ENCODE assay signal across 8 cellular contexts in genomic region chr2:69894737-69895136, GRCh38. TPM values are rescaled to one million over a fixed set of nuclear protein-coding genes. Genes with fewer than 3 reads are reported as not detected.
DNase-seq lines count a peak whose midpoint lies in the region; ATAC-seq and TF ChIP-seq lines count a peak whose summit lies in the region.
"Not testable (repeated sequence)": the region's sequence is repeated elsewhere in the genome, so short reads cannot be mapped to it uniquely, and the experiment has no call there.

No MANE protein-coding gene starts in this region.

- not testable (repeated sequence) for H2AFZ ChIP-seq in Karpas-422 (ENCODE audit: low read length); fibroblast of lung (ENCODE audit: low read length)

- TF ChIP-seq EP300 in ovary (IDR thresholded peaks at IDR 0.05) = not testable (repeated sequence)

- peaks cover 55% of the 10 kb centered on the region for H3K4me1 ChIP-seq in Karpas-422 (ENCODE audit: low read length)
- H3K4me1 ChIP-seq in body of pancreas = peaks cover 16% of the 10 kb centered on the region
- H3K4me1 ChIP-seq in fibroblast of lung (ENCODE audit: control insufficient read depth, extremely low read depth, insufficient read depth, low read length); ovary (ENCODE audit: insufficient read depth): not testable (repeated sequence)
- peaks cover 0 to 10% (median 5%) of the 10 kb centered on the region in 4 donors for H3K4me1 ChIP-seq in right lobe of liver
- peaks cover 0 to 25% (median 12%) of the 10 kb centered on the region in 4 donors for H3K4me1 ChIP-seq in tibial artery

- intact Hi-C loops in CD4-positive, alpha-beta T cell (cut with DNase I, micrococcal nuclease) = loop anchor here in 1 of 2 experiments (10.0 kb wide), 1 partner anchor 170 kb away; no protein-coding TSS in a partner anchor
- intact Hi-C loops in activated B cell treated with CpG ODN at 0.5 μM for 24 hours (cut with micrococcal nuclease) = loop anchor here (1.0 to 5.0 kb wide), 7 partner anchors 20 to 1083 kb away; partner anchors contain the start of genes AAK1, ANKRD53, FAM136A and GFPT1
- intact Hi-C loops in body of pancreas (cut with DNase I); right lobe of liver (cut with DNase I); ovary (cut with DNase I); tibial artery (cut with DNase I; ENCODE audit: low total_unique reads): not testable (repeated sequence)

- POLR2A ChIA-PET in CD4-positive, alpha-beta T cell (lab: Charles Lee) = interaction anchor here (0.8 to 3.7 kb wide), 5 partner anchors 20 to 458 kb away, joined by 5 to 35 read pairs (median 10); partner anchors contain the start of genes MXD1, NFU1, SNRPG and TIA1
- POLR2A ChIA-PET in activated B cell treated with CpG ODN at 0.5 μM for 24 hours (lab: Charles Lee) = interaction anchor here (2.4 to 3.4 kb wide), 3 partner anchors 20 to 399 kb away, joined by 13 to 30 read pairs (median 14); partner anchors contain the start of genes MXD1 and SNRPG

- peaks cover 53% of the 10 kb centered on the region for H3K4me1 Mint-ChIP-seq in CD4-positive, alpha-beta T cell (ENCODE audit: low read depth)
- peaks cover 44% of the 10 kb centered on the region for H3K4me1 Mint-ChIP-seq in activated B cell treated with CpG ODN at 0.5 μM for 24 hours

- H3K36me3 Mint-ChIP-seq in CD4-positive, alpha-beta T cell (ENCODE audit: low read depth) = peaks cover 59% of the 10 kb centered on the region
- H3K36me3 Mint-ChIP-seq in activated B cell treated with CpG ODN at 0.5 μM for 24 hours (ENCODE audit: low read depth) = peaks cover 53% of the 10 kb centered on the region

- not testable (repeated sequence) for H3K27me3 Mint-ChIP-seq in CD4-positive, alpha-beta T cell; activated B cell treated with CpG ODN at 0.5 μM for 24 hours

- not testable (repeated sequence) for TF ChIP-seq POLR2A in body of pancreas (IDR thresholded peaks at IDR 0.05); right lobe of liver (IDR thresholded peaks at IDR 0.05); ovary (IDR thresholded peaks at IDR 0.05)

- H3K27ac Mint-ChIP-seq in CD4-positive, alpha-beta T cell = peak overlapping the region; percentile 99
- not testable (repeated sequence) for H3K27ac Mint-ChIP-seq in activated B cell treated with CpG ODN at 0.5 μM for 24 hours

- not testable (repeated sequence) for H3K9me3 Mint-ChIP-seq in CD4-positive, alpha-beta T cell; activated B cell treated with CpG ODN at 0.5 μM for 24 hours

- peak overlapping the region; percentile 100 for H3K4me3 Mint-ChIP-seq in CD4-positive, alpha-beta T cell
- peak overlapping the region; percentile 100 for H3K4me3 Mint-ChIP-seq in activated B cell treated with CpG ODN at 0.5 μM for 24 hours

- peaks cover 36% of the 10 kb centered on the region for H3K36me3 ChIP-seq in Karpas-422 (ENCODE audit: insufficient read depth, low read length)
- not testable (repeated sequence) for H3K36me3 ChIP-seq in body of pancreas (replicated peaks in 1 of 2; ENCODE audit: insufficient read depth in 1 of 2, low read depth in 2 of 2); fibroblast of lung (ENCODE audit: control insufficient read depth, insufficient read depth, low read length); ovary
- peaks cover 4 to 32% (median 18%) of the 10 kb centered on the region in 4 donors for H3K36me3 ChIP-seq in right lobe of liver
- peaks cover 25 to 37% (median 37%) of the 10 kb centered on the region in 3 donors for H3K36me3 ChIP-seq in tibial artery

- H3K4me2 ChIP-seq in Karpas-422 (ENCODE audit: low read depth, low read length, poor library complexity, severe bottlenecking) = peak overlapping the region; percentile 86
- H3K4me2 ChIP-seq in fibroblast of lung (ENCODE audit: extremely low read depth, insufficient read depth, low read length) = peak overlapping the region; percentile 80

- H3K79me2 ChIP-seq in Karpas-422 (ENCODE audit: low read length) (peaks cover 62% of the 10 kb centered on the region), fibroblast of lung (ENCODE audit: control insufficient read depth, insufficient read depth, low read length) (peaks cover 20% of the 10 kb centered on the region)

- DNase-seq in CD4-positive, alpha-beta T cell; Karpas-422; activated B cell treated with CpG ODN at 0.5 μM for 24 hours; body of pancreas; fibroblast of lung (ENCODE audit: low read depth in 2 of 2); right lobe of liver; ovary; tibial artery: not testable (repeated sequence)

- not testable (repeated sequence) for H3K27me3 ChIP-seq in CD4-positive, alpha-beta T cell (ENCODE audit: control insufficient read depth, insufficient read depth, low read length); Karpas-422 (ENCODE audit: low read length); body of pancreas; fibroblast of lung (ENCODE audit: control insufficient read depth, insufficient read depth, low read length); right lobe of liver; ovary; tibial artery

- not testable (repeated sequence) for H3K9me2 ChIP-seq in Karpas-422 (replicated peaks; ENCODE audit: insufficient read depth, low read length)

- H3K27ac ChIP-seq in CD4-positive, alpha-beta T cell (ENCODE audit: low read depth, low read length); Karpas-422 (ENCODE audit: low read length): not testable (repeated sequence)
- H3K27ac ChIP-seq in body of pancreas (peak overlapping the region in 3 of 4 donors; percentile 71 to 83 (median 81)), fibroblast of lung (ENCODE audit: insufficient read depth, low read length) (peak overlapping the region; percentile 74), right lobe of liver (peak overlapping the region; percentile 71 to 87 (median 81)), ovary (peak overlapping the region; percentile 63 to 89), tibial artery (peak overlapping the region; percentile 81 to 85)

- not testable (repeated sequence) for ATAC-seq in CD4-positive, alpha-beta T cell (ENCODE audit: poor library complexity); activated B cell treated with CpG ODN at 0.5 μM for 24 hours (ENCODE audit: low read depth); body of pancreas; right lobe of liver

- H3K9ac ChIP-seq in Karpas-422 (ENCODE audit: low read length) (peak overlapping the region; percentile 76), fibroblast of lung (ENCODE audit: insufficient read depth, low read length) (peak overlapping the region; percentile 34)

- not testable (repeated sequence) for H3K9me3 ChIP-seq in CD4-positive, alpha-beta T cell (ENCODE audit: control insufficient read depth, low read length); Karpas-422 (ENCODE audit: low read length); body of pancreas; fibroblast of lung (ENCODE audit: control insufficient read depth, insufficient read depth, low read depth, low read length); right lobe of liver; ovary; tibial artery

- 15 to 30% methylated on average over 23 of the region's 23 CpGs for WGBS in body of pancreas, 2 donors
- 32% methylated on average over 16 of the region's 23 CpGs for WGBS in right lobe of liver (ENCODE audit: insufficient coverage, low coverage, low lambda C conversion rate, missing lambda C conversion rate)
- WGBS in ovary, 3 donors = 12 to 22% (median 21%) methylated on average over 23 of the region's 23 CpGs

- not testable (repeated sequence) for H4K20me1 ChIP-seq in Karpas-422 (ENCODE audit: insufficient read depth, low read depth, low read length); fibroblast of lung (ENCODE audit: control insufficient read depth, extremely low read depth, insufficient read depth, low read length)

- CTCF ChIA-PET in CD4-positive, alpha-beta T cell (lab: Charles Lee) = interaction anchor here (1.1 kb wide), 1 partner anchor 296 kb away, joined by 4 read pairs; the partner anchor contains the start of gene C2orf42
- CTCF ChIA-PET in activated B cell treated with CpG ODN at 0.5 μM for 24 hours (lab: Charles Lee) = interaction anchor here (1.0 kb wide), 1 partner anchor 170 kb away, joined by 3 read pairs; no protein-coding TSS in a partner anchor

- H3K4me3 ChIP-seq in Karpas-422 (ENCODE audit: low read length) (peak overlapping the region; percentile 88), body of pancreas (peak overlapping the region; percentile 50 to 66), fibroblast of lung (replicated peaks in 1 of 4; ENCODE audit: control extremely low read depth in 1 of 4, insufficient read depth in 1 of 4, low read depth in 3 of 4, low read length in 4 of 4) (peak overlapping the region; percentile 63 to 100 (median 80)), right lobe of liver (peak overlapping the region; percentile 64 to 76 (median 68)), ovary (peak overlapping the region; percentile 71), tibial artery (peak overlapping the region; percentile 69 to 77)

- TF ChIP-seq CTCF in CD4-positive, alpha-beta T cell (IDR thresholded peaks at IDR 0.05); activated B cell treated with CpG ODN at 0.5 μM for 24 hours (IDR thresholded peaks at IDR 0.05); body of pancreas (IDR thresholded peaks at IDR 0.05); fibroblast of lung (conservative IDR thresholded peaks at IDR 0.05 in 1 of 2, IDR thresholded peaks at IDR 0.05 in 1 of 2; ENCODE audit: low read depth in 1 of 2, low read length in 2 of 2); right lobe of liver (IDR thresholded peaks at IDR 0.05); ovary (IDR thresholded peaks at IDR 0.05); tibial artery (IDR thresholded peaks at IDR 0.05): not testable (repeated sequence)

RNA-seq across cellular contexts. Expression of gene SNRNP27, which starts 1.0 kb away (rescaled TPM):
- 10 to 100 TPM; 50.9 to 54.8 TPM for total RNA-seq in CD4-positive, alpha-beta T cell
- 80.0 and 87.6 TPM in 2 replicates for total RNA-seq in Karpas-422 (2014; rRNA removed; shearing (Covaris generic); ENCODE audit: low replicate concordance)
- 43.0 and 49.1 TPM in 2 replicates for total RNA-seq in activated B cell treated with CpG ODN at 0.5 μM for 24 hours
- 10 to 100 TPM; 28.0 to 34.0 TPM for total RNA-seq in body of pancreas
- total RNA-seq in fibroblast of lung = 33.9 and 38.8 TPM in 2 replicates
- 62.9 and 64.8 TPM in 2 replicates for polyA plus RNA-seq in fibroblast of lung
- polyA plus RNA-seq in fibroblast of lung (2012) = 45.5 and 45.9 TPM in 2 replicates
- 0.31 and 1.0 TPM in 2 replicates for polyA minus RNA-seq in fibroblast of lung (ENCODE audit: low replicate concordance)
- 10 to 100 TPM; 12.1 to 37.7 (median 17.2) TPM for total RNA-seq in right lobe of liver
- total RNA-seq in ovary = 10 to 100 TPM; 31.6 to 69.0 (median 37.0) TPM
- 10 to 100 TPM; 40.7 to 44.2 TPM for polyA plus RNA-seq in ovary

RNA-seq across cellular contexts. Expression of gene MXD1, which starts 20.2 kb away (rescaled TPM):
- 10 to 100 TPM; 43.5 to 45.3 TPM for total RNA-seq in CD4-positive, alpha-beta T cell
- total RNA-seq in Karpas-422 (2014; rRNA removed; shearing (Covaris generic); ENCODE audit: low replicate concordance) = 16.1 and 29.3 TPM in 2 replicates
- total RNA-seq in activated B cell treated with CpG ODN at 0.5 μM for 24 hours (10.9 and 11.8 TPM in 2 replicates), body of pancreas (1 to 10 TPM; 3.6 to 4.6 TPM), fibroblast of lung (7.7 and 8.4 TPM in 2 replicates), right lobe of liver (10 to 100 TPM in 1 of 6 experiments, 1 to 10 TPM in 5; 3.5 to 13.1 (median 4.3) TPM), ovary (10 to 100 TPM in 4 of 7 donors, 1 to 10 TPM in 3; 5.6 to 13.7 (median 10.1) TPM)
- polyA plus RNA-seq in fibroblast of lung (4.8 and 5.4 TPM in 2 replicates), ovary (1 to 10 TPM; 3.4 to 6.3 TPM)
- 2.2 TPM in 2 replicates for polyA plus RNA-seq in fibroblast of lung (2012)
- polyA minus RNA-seq in fibroblast of lung (ENCODE audit: low replicate concordance) = 2.4 and 3.3 TPM in 2 replicates
